Comparison of ENCODE assay signal across 17 cellular contexts in the genomic region with DNA sequence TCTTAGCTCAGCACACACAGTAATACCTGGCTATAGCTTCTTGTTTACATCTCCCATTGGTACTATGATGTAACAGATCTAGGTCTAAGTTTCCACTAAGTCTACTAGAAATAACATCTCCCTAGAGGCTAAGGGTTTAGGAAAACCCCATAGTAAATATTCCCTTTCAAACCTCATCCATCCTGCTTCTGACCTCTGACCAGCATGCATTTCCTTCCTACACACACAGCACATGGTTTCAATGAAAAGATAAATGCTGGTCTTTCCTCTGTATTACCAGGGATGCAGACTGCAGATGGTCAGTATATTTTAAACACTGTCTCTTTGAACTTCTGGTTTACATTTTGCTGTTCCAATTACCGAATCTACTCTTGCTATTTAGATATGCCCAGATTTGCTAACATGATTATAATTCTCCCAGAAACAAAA.
DNase-seq lines count a peak whose midpoint lies in the region; ATAC-seq and TF ChIP-seq lines count a peak whose summit lies in the region.
"Had no signal": no experiment of that assay in that cellular context is flagged by ENCODE, and none has a peak within 500 bp of the region (broad histone marks: within the 10 kb centered on the region; RNA-seq: fewer than 3 reads in every experiment).

No MANE protein-coding gene starts in this region.

- no peak for TF ChIP-seq CTCF in GM20000 (IDR thresholded peaks at IDR 0.05; ENCODE audit: extremely low read depth, missing control alignments)

- DNase-seq in EH (ENCODE audit: low read depth), result peak; percentile 43
- DNase-seq in GM20000 (ENCODE audit: low spot score), result peak; percentile 13
- DNase-seq in activated naive CD8-positive, alpha-beta T cell treated with anti-CD3 and anti-CD28 coated beads, Interleukin-2, amount 50 U/mL, for 24 hours, result no peak
- DNase-seq in memory B cell (ENCODE audit: low spot score in 2 of 2), result no peak
- no peak for DNase-seq in activated CD8-positive, alpha-beta memory T cell treated with anti-CD3 and anti-CD28 coated beads, Interleukin-2, amount 50 U/mL, for 48 hours
- DNase-seq in medulla oblongata (ENCODE audit: extremely low spot score), result no peak
- DNase-seq in NCI-H2227 treated with DMSO at 0.1 percent for 48 hours (lab: John Stamatoyannopoulos, UW), result no peak
- DNase-seq in glomerular visceral epithelial cell (ENCODE audit: extremely low spot score), result no peak
- DNase-seq: activated T-cell treated with anti-CD3 and anti-CD28 coated beads, Interleukin-2, amount 50 U/mL, for 1 hour; COR-L47; H7; hypothalamus; mucosa of descending colon; nucleus accumbens; RPMI8226; uterus had no signal

- no peaks in the 10 kb centered on the region for H3K27me3 Mint-ChIP-seq in activated naive CD8-positive, alpha-beta T cell treated with anti-CD3 and anti-CD28 coated beads, Interleukin-2, amount 50 U/mL, for 24 hours
- H3K27me3 Mint-ChIP-seq in memory B cell, result no peaks in the 10 kb centered on the region
- H3K27me3 Mint-ChIP-seq: activated naive CD8-positive, alpha-beta T cell had no signal

- peaks cover 21% of the 10 kb centered on the region for H3K36me3 Mint-ChIP-seq in activated naive CD8-positive, alpha-beta T cell treated with anti-CD3 and anti-CD28 coated beads, Interleukin-2, amount 50 U/mL, for 24 hours (ENCODE audit: low read depth)
- peaks cover 28% of the 10 kb centered on the region for H3K36me3 Mint-ChIP-seq in memory B cell

- peaks cover 19% of the 10 kb centered on the region for H3K4me1 Mint-ChIP-seq in activated naive CD8-positive, alpha-beta T cell treated with anti-CD3 and anti-CD28 coated beads, Interleukin-2, amount 50 U/mL, for 24 hours
- H3K4me1 Mint-ChIP-seq in memory B cell, result peaks cover 4% of the 10 kb centered on the region

- H3K9me3 Mint-ChIP-seq in activated naive CD8-positive, alpha-beta T cell treated with anti-CD3 and anti-CD28 coated beads, Interleukin-2, amount 50 U/mL, for 24 hours, result no peaks in the 10 kb centered on the region
- no peaks in the 10 kb centered on the region for H3K9me3 Mint-ChIP-seq in memory B cell

- no peak overlapping the region for H3K4me3 Mint-ChIP-seq in activated naive CD8-positive, alpha-beta T cell treated with anti-CD3 and anti-CD28 coated beads, Interleukin-2, amount 50 U/mL, for 24 hours
- no peak overlapping the region for H3K4me3 Mint-ChIP-seq in memory B cell
- H3K4me3 Mint-ChIP-seq: activated naive CD8-positive, alpha-beta T cell had no signal

- no peak for ATAC-seq in activated naive CD8-positive, alpha-beta T cell treated with anti-CD3 and anti-CD28 coated beads, Interleukin-2, amount 50 U/mL, for 24 hours
- peak; percentile 22 for ATAC-seq in memory B cell (ENCODE audit: low read depth)
- ATAC-seq: mucosa of descending colon had no signal

- peak overlapping the region; percentile 5 for H3K27ac Mint-ChIP-seq in activated naive CD8-positive, alpha-beta T cell treated with anti-CD3 and anti-CD28 coated beads, Interleukin-2, amount 50 U/mL, for 24 hours
- peak overlapping the region; percentile 13 for H3K27ac Mint-ChIP-seq in memory B cell
- H3K27ac Mint-ChIP-seq: activated naive CD8-positive, alpha-beta T cell had no signal

Comparison
In these comparisons a context has a peak if more than half of its experiments do, and no peak if none do; other contexts are left out.
1. DNase-seq: peak in EH (single experiment) and GM20000 (single experiment); none in activated naive CD8-positive, alpha-beta T cell treated with anti-CD3 and anti-CD28 coated beads, Interleukin-2, amount 50 U/mL, for 24 hours (single experiment), memory B cell (0 of 2), activated CD8-positive, alpha-beta memory T cell treated with anti-CD3 and anti-CD28 coated beads, Interleukin-2, amount 50 U/mL, for 48 hours (single experiment), medulla oblongata (single experiment), NCI-H2227 treated with DMSO at 0.1 percent for 48 hours (single experiment) and glomerular visceral epithelial cell (single experiment).